8 cellular contexts compared by ENCODE assay signal in the genomic region with DNA sequence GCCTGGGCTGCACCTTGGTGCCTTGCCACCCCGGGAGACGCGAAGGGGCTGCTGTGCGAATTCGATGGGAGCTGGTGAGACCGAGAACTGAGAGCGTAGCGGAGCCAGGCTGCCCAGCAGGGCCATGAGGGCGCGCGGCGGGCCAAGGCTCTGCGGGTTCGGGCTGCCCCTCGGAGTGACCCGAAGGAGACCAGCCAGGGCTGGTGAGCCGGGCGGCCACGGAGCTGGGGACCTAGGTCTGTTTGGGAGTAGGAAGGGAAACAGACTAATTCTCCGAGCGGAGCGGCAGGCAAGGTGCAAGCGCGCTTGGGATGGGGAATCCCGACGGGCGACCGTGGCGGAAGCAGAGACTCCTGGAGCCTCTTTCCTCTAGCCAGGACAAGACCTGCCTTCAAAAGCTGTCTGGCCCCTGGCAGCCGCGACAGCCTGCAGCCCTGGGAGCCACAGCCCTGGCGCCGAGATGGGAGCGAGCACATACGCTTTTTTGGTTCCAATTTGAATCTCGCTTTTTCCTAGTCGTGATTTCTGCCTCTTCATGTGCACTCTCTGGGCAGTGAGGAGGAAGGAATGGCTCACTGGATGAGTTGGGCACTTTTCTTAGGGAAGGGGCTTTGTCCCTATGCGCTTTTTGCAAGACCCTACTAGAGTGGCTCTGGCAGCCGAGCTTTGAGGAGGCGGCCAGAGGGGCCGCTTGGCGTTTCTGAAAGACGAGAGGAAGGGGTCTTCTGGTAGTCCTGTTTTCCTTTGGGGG. TPM values are rescaled to one million over a fixed set of nuclear protein-coding genes. Genes with fewer than 3 reads are reported as not detected.
DNase-seq lines count a peak whose midpoint lies in the region; ATAC-seq and TF ChIP-seq lines count a peak whose summit lies in the region.

No MANE protein-coding gene starts in this region.

- no peaks in the 10 kb centered on the region for H3K9me3 ChIP-seq in neuron (ENCODE audit: low read length)

- H2AFZ ChIP-seq in neuron (ENCODE audit: low read depth, low read length), result no peak overlapping the region

- no peak for TF ChIP-seq CTCF in AG09309 (IDR thresholded peaks at IDR 0.05; ENCODE audit: control insufficient read depth, insufficient read depth, low read depth, low read length, missing control alignments)
- no peak for TF ChIP-seq CTCF in foreskin keratinocyte (conservative IDR thresholded peaks at IDR 0.05)

- ATAC-seq in foreskin keratinocyte, result peak; percentile 21
- ATAC-seq in GM18498 (IDR thresholded peaks at IDR 0.05; ENCODE audit: unreplicated experiment), result no peak
- ATAC-seq in GM21360 (IDR thresholded peaks at IDR 0.05; ENCODE audit: unreplicated experiment), result no peak
- no peak for ATAC-seq in HG02938 (IDR thresholded peaks at IDR 0.05; ENCODE audit: unreplicated experiment)

- no peak overlapping the region for H3K27ac ChIP-seq in foreskin keratinocyte

- H3K36me3 ChIP-seq in neuron (ENCODE audit: insufficient read depth, low read length), result no peaks in the 10 kb centered on the region

- H3K4me1 ChIP-seq in foreskin keratinocyte (no peaks in the 10 kb centered on the region), neuron (ENCODE audit: insufficient read depth, low read length) (peaks cover 6% of the 10 kb centered on the region)

- H3K4me3 ChIP-seq in AG09309 (ENCODE audit: control insufficient read depth, low read depth, low read length) (peak overlapping the region; percentile 50), neuron (ENCODE audit: low read length) (peak overlapping the region; percentile 24)

- DNase-seq in AG09309 (ENCODE audit: low read depth) (no peak), NCI-H526 treated with DMSO at 0.1 percent for 48 hours (lab: John Stamatoyannopoulos, UW) (peak; percentile 61), foreskin keratinocyte (peak in 1 of 2 donors; percentile 38), SHP77 (lab: John Stamatoyannopoulos, UW) (no peak)

- H3K27me3 ChIP-seq in foreskin keratinocyte (peaks cover 65% of the 10 kb centered on the region), neuron (ENCODE audit: insufficient read depth, low read length) (peaks cover 63% of the 10 kb centered on the region)

RNA-seq across cellular contexts. Expression of a gene that starts 0.8 kb away (rescaled TPM):
- total RNA-seq in foreskin keratinocyte, result not detected in 2 replicates
- polyA plus RNA-seq in foreskin keratinocyte, result not detected in 2 replicates
